In genomic region chr11:119139276-119139675, GRCh38 we compare ENCODE assay signal across 2 cellular contexts. TPM values are rescaled to one million over a fixed set of nuclear protein-coding genes. Genes with fewer than 3 reads are reported as not detected.
"Had no signal": no experiment of that assay in that cellular context is flagged by ENCODE, and none has a peak within 500 bp of the region (broad histone marks: within the 10 kb centered on the region; RNA-seq: fewer than 3 reads in every experiment).

No MANE protein-coding gene starts in this region.

RNA-seq across cellular contexts. Expression of gene ABCG4, which starts 9.6 kb away (rescaled TPM):
- total RNA-seq: GM12878 had no signal

RNA-seq across cellular contexts. Expression of gene NLRX1, which starts 29.2 kb away (rescaled TPM):
- total RNA-seq: G401 had no signal
